In genomic region chr10:93471110-93471651, GRCh38 we compare ENCODE assay signal across 8 cellular contexts. TPM values are rescaled to one million over a fixed set of nuclear protein-coding genes. Genes with fewer than 3 reads are reported as not detected.
A peak's percentile ranks its signal among the peaks of the same experiment; 100 is the strongest.
DNase-seq lines count a peak whose midpoint lies in the region; ATAC-seq and TF ChIP-seq lines count a peak whose summit lies in the region.

No MANE protein-coding gene starts in this region.

- CTCF ChIA-PET in T-cell (lab: Charles Lee): interaction anchor here in 1 of 2 donors (0.7 kb wide), 1 partner anchor 573 kb away, joined by 3 read pairs; no protein-coding TSS in a partner anchor

- H3K27me3 Mint-ChIP-seq in chondrocyte (ENCODE audit: low read depth) (no peaks in the 10 kb centered on the region), T-cell (no peaks in the 10 kb centered on the region)

- WGBS in HUES64: 73% methylated on average over 5 of the region's 5 CpGs
- WGBS in mesendoderm (ENCODE audit: extremely low coverage, insufficient coverage, low lambda C conversion rate): no CpG with 5 or more reads among the region's 5 CpGs

- H3K18ac ChIP-seq in mesendoderm (ENCODE audit: low read length): no peak overlapping the region

- H3K4me1 Mint-ChIP-seq in chondrocyte (ENCODE audit: low read depth) (peaks cover 89% of the 10 kb centered on the region), T-cell (no peaks in the 10 kb centered on the region)

- no peak overlapping the region for H2BK5ac ChIP-seq in mesendoderm (ENCODE audit: low read length)

- no peaks in the 10 kb centered on the region for H3K79me1 ChIP-seq in mesendoderm (ENCODE audit: low read length)

- no peak overlapping the region for H4K5ac ChIP-seq in mesendoderm (ENCODE audit: low read length)

- H3K79me2 ChIP-seq in mesendoderm (ENCODE audit: control insufficient read depth, insufficient read depth, low read length): no peaks in the 10 kb centered on the region

- H3K4me3 ChIP-seq in HUES64 (ENCODE audit: low read length) (no peak overlapping the region), mesendoderm (ENCODE audit: low read length) (no peak overlapping the region)

- TF ChIP-seq CTCF in chondrocyte (IDR thresholded peaks at IDR 0.05): no peak

- no peaks in the 10 kb centered on the region for H3K9me3 ChIP-seq in HUES64 (ENCODE audit: insufficient read depth, low read depth, low read length)

- H3K4ac ChIP-seq in mesendoderm (ENCODE audit: low read depth, low read length): no peak overlapping the region

- H3K27me3 ChIP-seq in HUES64 (ENCODE audit: insufficient read depth, low read length) (no peaks in the 10 kb centered on the region), mesendoderm (ENCODE audit: insufficient read depth, low read length, poor library complexity) (no peaks in the 10 kb centered on the region)

- H3K27ac ChIP-seq in HUES64 (ENCODE audit: low read depth, low read length) (peak overlapping the region; percentile 73), mesendoderm (ENCODE audit: low read depth, low read length) (peak overlapping the region; percentile 81)

- H3K9me3 Mint-ChIP-seq in chondrocyte (ENCODE audit: low read depth) (peaks cover 5% of the 10 kb centered on the region), T-cell (no peaks in the 10 kb centered on the region)

- H3K4me2 ChIP-seq in mesendoderm (ENCODE audit: low read length): no peak overlapping the region

- H3K23ac ChIP-seq in mesendoderm (ENCODE audit: low read length): no peak overlapping the region

- H3K9ac ChIP-seq in HUES64 (ENCODE audit: low read depth, low read length) (no peak overlapping the region), mesendoderm (ENCODE audit: low read length) (no peak overlapping the region)

- H2AK5ac ChIP-seq in mesendoderm (ENCODE audit: low read length): no peak overlapping the region

- peak overlapping the region; percentile 40 for H3K56ac ChIP-seq in mesendoderm (ENCODE audit: low read length)

- H3K4me1 ChIP-seq in HUES64 (ENCODE audit: insufficient read depth, low read length): peaks cover 15% of the 10 kb centered on the region
- H3K4me1 ChIP-seq in mesendoderm (ENCODE audit: control insufficient read depth, low read depth, low read length): no peaks in the 10 kb centered on the region

- ATAC-seq in left lobe of liver (no peak), HG03045 (IDR thresholded peaks at IDR 0.05; ENCODE audit: unreplicated experiment) (no peak), T-cell (replicated peaks in 1 of 4) (no peak)

- POLR2A ChIA-PET in T-cell (lab: Charles Lee): interaction anchor here (0.5 to 0.9 kb wide), 4 partner anchors 12 to 1852 kb away, joined by 3 to 10 read pairs (median 6); no protein-coding TSS in a partner anchor

- H3K36me3 ChIP-seq in HUES64 (ENCODE audit: insufficient read depth, low read length) (no peaks in the 10 kb centered on the region), mesendoderm (ENCODE audit: control insufficient read depth, insufficient read depth, low read length) (no peaks in the 10 kb centered on the region)

- H3K36me3 Mint-ChIP-seq in chondrocyte (ENCODE audit: low read depth): peaks cover 20% of the 10 kb centered on the region
- H3K36me3 Mint-ChIP-seq in T-cell: no peaks in the 10 kb centered on the region

- DNase-seq in A172 (ENCODE audit: low spot score) (peak; percentile 98), chondrocyte (ENCODE audit: low spot score) (no peak), mesendoderm (peak; percentile 89), RPMI8226 (no peak), left lobe of liver (ENCODE audit: low spot score) (no peak), T-cell (no peak)

- H2BK15ac ChIP-seq in mesendoderm (replicated peaks; ENCODE audit: low read depth): no peak overlapping the region

- H4K8ac ChIP-seq in mesendoderm (ENCODE audit: low read depth, low read length): no peak overlapping the region

- H2BK120ac ChIP-seq in mesendoderm (ENCODE audit: low read depth, low read length): no peak overlapping the region

- H3K27ac Mint-ChIP-seq in chondrocyte (ENCODE audit: unreplicated experiment) (peak overlapping the region; percentile 98), T-cell (no peak overlapping the region)

- H3K4me3 Mint-ChIP-seq in chondrocyte (ENCODE audit: unreplicated experiment) (peak overlapping the region; percentile 33), T-cell (no peak overlapping the region)

RNA-seq across cellular contexts. Expression of gene MYOF, which starts 11.0 kb away (rescaled TPM):
- 285 and 317 TPM in 2 replicates for total RNA-seq in A172 (2014; rRNA removed; shearing (Covaris generic))
- 2.8 TPM for polyA plus RNA-seq in HUES64 (2013, experiment 1 of 2)
- polyA plus RNA-seq in HUES64 (2013, experiment 2 of 2): 3.5 TPM
- 291 to 526 TPM (median 524 TPM) in 3 replicates for total RNA-seq in chondrocyte
- 2.4 TPM for polyA plus RNA-seq in mesendoderm (2013, experiment 1 of 2)
- polyA plus RNA-seq in mesendoderm (2013, experiment 2 of 2): 2.5 TPM
- total RNA-seq in left lobe of liver: 3.2 TPM
- 1 to 10 TPM in 1 of 5 donors, under 1 TPM in 4; 0.65 to 1.1 (median 0.86) TPM for total RNA-seq in T-cell

RNA-seq across cellular contexts. Expression of gene CEP55, which starts 25.2 kb away (rescaled TPM):
- total RNA-seq in A172 (2014; rRNA removed; shearing (Covaris generic)): 193 and 250 TPM in 2 replicates
- polyA plus RNA-seq in HUES64 (2013, experiment 1 of 2): 19.7 TPM
- 25.0 TPM for polyA plus RNA-seq in HUES64 (2013, experiment 2 of 2)
- total RNA-seq in chondrocyte (7.5 to 9.3 TPM (median 8.4 TPM) in 3 replicates), left lobe of liver (0.08 TPM), T-cell (under 1 TPM; 0.35 to 0.95 (median 0.49) TPM)
- polyA plus RNA-seq in mesendoderm (2013, experiment 1 of 2): 26.7 TPM
- polyA plus RNA-seq in mesendoderm (2013, experiment 2 of 2): 27.1 TPM

Comparison
In these comparisons a context has a peak if more than half of its experiments do, and no peak if none do; other contexts are left out.
1. DNase-seq: peak in A172 (single experiment) and mesendoderm (single experiment); none in chondrocyte (single experiment), RPMI8226 (single experiment), left lobe of liver (single experiment) and T-cell (0 of 34).
2. RNA of gene MYOF, which starts 11.0 kb away (total RNA-seq): 291 to 526 TPM in chondrocyte and 285 to 317 TPM in A172; 3.2 TPM in left lobe of liver (single experiment) and 0.65 to 1.1 TPM in T-cell; every median in the first group is over 10 times any median in the second.
3. RNA of gene CEP55, which starts 25.2 kb away (total RNA-seq): 193 to 250 TPM in A172; 7.5 to 9.3 TPM in chondrocyte, 0.35 to 0.95 TPM in T-cell and 0.08 TPM in left lobe of liver (single experiment); every median in the first group is over 10 times any median in the second.